ENCODE assay signal across 8 cellular contexts in genomic region chr19:34662919-34663318, GRCh38. TPM values are rescaled to one million over a fixed set of nuclear protein-coding genes. Genes with fewer than 3 reads are reported as not detected.
DNase-seq lines count a peak whose midpoint lies in the region; ATAC-seq and FAIRE-seq lines count a peak whose summit lies in the region.

No MANE protein-coding gene starts in this region.

- H3K9me3 ChIP-seq in small intestine (ENCODE audit: control insufficient read depth, low read depth): no peaks in the 10 kb centered on the region

- DNase-seq in DMS 273 treated with DMSO at 0.1 percent for 48 hours (lab: John Stamatoyannopoulos, UW): peak; percentile 37
- peak; percentile 33 for DNase-seq in RPMI8226
- DNase-seq in cerebellar cortex (ENCODE audit: low spot score): peak; percentile 29
- DNase-seq in small intestine: peak; percentile 37
- DNase-seq in epidermal melanocyte (ENCODE audit: insufficient read length, low spot score): no peak
- DNase-seq in UCSD-AML1 (lab: John Stamatoyannopoulos, UW; ENCODE audit: unreplicated experiment): no peak

- H3K4me1 ChIP-seq in small intestine (ENCODE audit: control insufficient read depth in 2 of 2, insufficient read depth in 1 of 2, low read depth in 1 of 2, low read length in 1 of 2): no peaks in the 10 kb centered on the region

- H3K36me3 ChIP-seq in small intestine (ENCODE audit: control insufficient read depth in 2 of 2, insufficient read depth in 2 of 2, low read length in 2 of 2): no peaks in the 10 kb centered on the region

- 41 to 57% (median 55%) methylated on average over 5 of the region's 5 CpGs for WGBS in small intestine, 3 donors

- no peak overlapping the region for H3K4me3 ChIP-seq in small intestine (ENCODE audit: low read depth in 1 of 2, low read length in 2 of 2)

- H3K27me3 ChIP-seq in small intestine (ENCODE audit: control insufficient read depth in 2 of 2, insufficient read depth in 2 of 2, low read length in 2 of 2): no peaks in the 10 kb centered on the region

- H3K27ac ChIP-seq in small intestine (ENCODE audit: low read depth in 1 of 2, low read length in 1 of 2): no peak overlapping the region

- peak; percentile 52 for ATAC-seq in HG02798 (IDR thresholded peaks at IDR 0.05; ENCODE audit: poor library complexity, unreplicated experiment)
- no peak for ATAC-seq in HG03442 (IDR thresholded peaks at IDR 0.05; ENCODE audit: unreplicated experiment)

- FAIRE-seq in small intestine (lab: Jason Lieb, UNC): no peak

RNA-seq across cellular contexts. Expression of gene SCGB2B2, which starts 14.0 kb away (rescaled TPM):
- under 1 TPM in 1 of 3 donors, not detected in 2; 0.15 TPM for polyA plus RNA-seq in small intestine

RNA-seq across cellular contexts. Expression of gene ZNF302, which starts 14.6 kb away (rescaled TPM):
- 10 to 100 TPM; 10.5 to 17.4 (median 13.2) TPM for polyA plus RNA-seq in small intestine

Comparison
In these comparisons a context has a peak if more than half of its experiments do, and no peak if none do; other contexts are left out.
1. DNase-seq: peak in DMS 273 treated with DMSO at 0.1 percent for 48 hours (single experiment), RPMI8226 (single experiment), cerebellar cortex (single experiment) and small intestine (single experiment); none in epidermal melanocyte (single experiment) and UCSD-AML1 (single experiment).